ENCODE assay signal across 19 cellular contexts in genomic region chr5:17796757-17797398, GRCh38.
"Had no signal": no experiment of that assay in that cellular context is flagged by ENCODE, and none has a peak within 500 bp of the region (broad histone marks: within the 10 kb centered on the region; RNA-seq: fewer than 3 reads in every experiment).

No MANE protein-coding gene starts in this region.

- H3K4me1 Mint-ChIP-seq: naive thymus-derived CD8-positive, alpha-beta T cell; stimulated activated naive CD8-positive, alpha-beta T cell treated with anti-CD3 and anti-CD28 coated beads, Interleukin-15, amount 100 ng/mL, for 72 hours had no signal

- H3K4me3 Mint-ChIP-seq: activated naive CD8-positive, alpha-beta T cell; activated T-helper 1 cell treated with anti-CD3 and anti-CD28 coated beads, Interleukin-12 subunit alpha, Interleukin-12 subunit beta, Interleukin-2, Interleukin-4 antibody, amounts not matched to agents 30 ng/mL and 10 ng/mL and 1 ng/mL, durations not matched to agents 14 hours and 24 hours and 36 hours; effector memory CD8-positive, alpha-beta T cell; naive thymus-derived CD8-positive, alpha-beta T cell; stimulated activated naive CD8-positive, alpha-beta T cell treated with anti-CD3 and anti-CD28 coated beads, Interleukin-15, amount 100 ng/mL, for 72 hours; T-helper 2 cell treated with Interferon-gamma antibody and Interleukin-4, amounts not matched to agents 5 μg/mL and 100 μg/mL, for 36 hours had no signal

- H3K4me3 ChIP-seq: gastrocnemius medialis, heart left ventricle, ovary, psoas muscle, right lobe of liver, suprapubic skin, transverse colon, uterus had no signal

- H3K36me3 ChIP-seq: gastrocnemius medialis, heart left ventricle, ovary, right lobe of liver, suprapubic skin, transverse colon had no signal

- ATAC-seq: effector memory CD8-positive, alpha-beta T cell; gastrocnemius medialis; heart left ventricle; naive thymus-derived CD8-positive, alpha-beta T cell; psoas muscle; stimulated activated naive CD8-positive, alpha-beta T cell treated with anti-CD3 and anti-CD28 coated beads, Interleukin-15, amount 100 ng/mL, for 72 hours had no signal

- H3K9me3 ChIP-seq: gastrocnemius medialis, heart left ventricle, ovary, psoas muscle, right lobe of liver, suprapubic skin, transverse colon, uterus had no signal

- H3K27ac Mint-ChIP-seq: activated naive CD8-positive, alpha-beta T cell; activated T-helper 1 cell treated with anti-CD3 and anti-CD28 coated beads, Interleukin-12 subunit alpha, Interleukin-12 subunit beta, Interleukin-2, Interleukin-4 antibody, amounts not matched to agents 30 ng/mL and 10 ng/mL and 1 ng/mL, durations not matched to agents 14 hours and 24 hours and 36 hours; effector memory CD8-positive, alpha-beta T cell; naive thymus-derived CD8-positive, alpha-beta T cell; stimulated activated naive CD8-positive, alpha-beta T cell treated with anti-CD3 and anti-CD28 coated beads, Interleukin-15, amount 100 ng/mL, for 72 hours; T-helper 2 cell treated with Interferon-gamma antibody and Interleukin-4, amounts not matched to agents 5 μg/mL and 100 μg/mL, for 36 hours had no signal

- DNase-seq: activated CD4-positive, alpha-beta T cell treated with anti-CD3 and anti-CD28 coated beads, Interleukin-2, amount 50 U/mL, for 48 hours; effector memory CD8-positive, alpha-beta T cell; gastrocnemius medialis; heart left ventricle; naive thymus-derived CD8-positive, alpha-beta T cell; ovary; psoas muscle; right lobe of liver; small intestine; stimulated activated CD4-positive, alpha-beta T cell treated with anti-CD3 and anti-CD28 coated beads, Interleukin-15, amount 100 ng/mL, for 24 hours; stimulated activated CD4-positive, alpha-beta T cell treated with anti-CD3 and anti-CD28 coated beads, Interleukin-2, amount 100 ng/mL, for 48 hours; stimulated activated naive CD8-positive, alpha-beta T cell treated with anti-CD3 and anti-CD28 coated beads, Interleukin-15, amount 100 ng/mL, for 72 hours; transverse colon; uterus had no signal

- H3K36me3 Mint-ChIP-seq: activated naive CD8-positive, alpha-beta T cell; naive thymus-derived CD8-positive, alpha-beta T cell had no signal

- H3K27me3 ChIP-seq: gastrocnemius medialis, heart left ventricle, ovary, right lobe of liver, suprapubic skin, transverse colon, uterus had no signal

- H3K4me1 ChIP-seq: gastrocnemius medialis, heart left ventricle, psoas muscle, right lobe of liver, suprapubic skin, transverse colon, uterus had no signal

- H3K27ac ChIP-seq: gastrocnemius medialis, heart left ventricle, ovary, psoas muscle, right lobe of liver, suprapubic skin, transverse colon, uterus had no signal

- H3K27me3 Mint-ChIP-seq: activated naive CD8-positive, alpha-beta T cell; effector memory CD8-positive, alpha-beta T cell; naive thymus-derived CD8-positive, alpha-beta T cell; stimulated activated naive CD8-positive, alpha-beta T cell treated with anti-CD3 and anti-CD28 coated beads, Interleukin-15, amount 100 ng/mL, for 72 hours had no signal

- FAIRE-seq: small intestine, TTC549 had no signal
